Comparison of ENCODE assay signal across 25 cellular contexts in the genomic region with DNA sequence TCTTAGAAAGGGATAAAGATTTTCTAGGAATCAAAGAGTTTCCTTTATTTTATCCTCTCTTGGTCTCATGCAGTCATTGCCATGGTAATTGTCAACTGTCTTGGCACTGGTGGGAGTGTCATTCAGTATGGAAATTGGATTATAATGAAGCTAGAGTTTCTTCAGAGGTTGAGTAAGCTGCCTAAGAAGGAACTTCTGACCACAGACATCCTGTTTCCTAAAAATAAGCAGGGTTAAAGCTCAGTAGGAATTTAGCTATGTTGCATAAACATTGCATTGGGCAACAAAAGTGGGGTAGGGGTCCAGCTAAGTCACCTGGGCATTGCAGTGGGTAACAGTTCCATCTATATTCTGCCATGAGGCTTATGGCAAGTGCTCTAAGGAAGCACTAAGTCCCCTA.
DNase-seq lines count a peak whose midpoint lies in the region; ATAC-seq and TF ChIP-seq lines count a peak whose summit lies in the region.
"Had no signal": no experiment of that assay in that cellular context is flagged by ENCODE, and none has a peak within 500 bp of the region (broad histone marks: within the 10 kb centered on the region; RNA-seq: fewer than 3 reads in every experiment).

No MANE protein-coding gene starts in this region.

- no peak overlapping the region for H3K27ac Mint-ChIP-seq in neural progenitor cell
- H3K27ac Mint-ChIP-seq: activated B cell treated with CpG ODN at 0.5 μM for 24 hours; activated CD4-positive, alpha-beta memory T cell treated with anti-CD3 and anti-CD28 coated beads for 36 hours; CD4-positive, alpha-beta T cell had no signal

- H2AFZ ChIP-seq in neural progenitor cell (replicated peaks) = no peak overlapping the region

- no peaks in the 10 kb centered on the region for H3K9me3 Mint-ChIP-seq in neural progenitor cell
- H3K9me3 Mint-ChIP-seq: activated B cell treated with CpG ODN at 0.5 μM for 24 hours; activated CD4-positive, alpha-beta memory T cell treated with anti-CD3 and anti-CD28 coated beads for 36 hours; CD4-positive, alpha-beta T cell had no signal

- no peaks in the 10 kb centered on the region for H3K36me3 Mint-ChIP-seq in neural progenitor cell
- H3K36me3 Mint-ChIP-seq: activated CD4-positive, alpha-beta memory T cell treated with anti-CD3 and anti-CD28 coated beads for 36 hours had no signal

- peaks cover 18% of the 10 kb centered on the region for H3K4me1 ChIP-seq in BLaER1
- H3K4me1 ChIP-seq in neural progenitor cell = peaks cover 3% of the 10 kb centered on the region
- H3K4me1 ChIP-seq: A549, adrenal gland, uterus had no signal

- H3K36me3 ChIP-seq in BLaER1 (no peaks in the 10 kb centered on the region), neural progenitor cell (no peaks in the 10 kb centered on the region)
- H3K36me3 ChIP-seq: adrenal gland, uterus had no signal

- no peak overlapping the region for H3K4me3 ChIP-seq in BLaER1
- no peak overlapping the region for H3K4me3 ChIP-seq in neural progenitor cell
- H3K4me3 ChIP-seq: A549, adrenal gland, GM12878, lung, uterus had no signal

- H3K9me3 ChIP-seq in BLaER1 (no peaks in the 10 kb centered on the region), neural progenitor cell (ENCODE audit: low read depth) (no peaks in the 10 kb centered on the region)
- H3K9me3 ChIP-seq: A549, adrenal gland, uterus had no signal

- H3K4me3 Mint-ChIP-seq in neural progenitor cell = no peak overlapping the region
- H3K4me3 Mint-ChIP-seq: activated B cell treated with CpG ODN at 0.5 μM for 24 hours; activated CD4-positive, alpha-beta memory T cell treated with anti-CD3 and anti-CD28 coated beads for 36 hours; CD4-positive, alpha-beta T cell had no signal

- H3K4me2 ChIP-seq in BLaER1 (peak overlapping the region; percentile 81), neural progenitor cell (no peak overlapping the region)
- H3K4me2 ChIP-seq: A549, KMS-11 had no signal

- ATAC-seq in GM21528 (IDR thresholded peaks at IDR 0.05; ENCODE audit: low FRiP score, unreplicated experiment) (no peak), HG03342 (IDR thresholded peaks at IDR 0.05; ENCODE audit: unreplicated experiment) (no peak)
- ATAC-seq: A549, GM12878 had no signal

- H3K27me3 ChIP-seq in BLaER1 (no peaks in the 10 kb centered on the region), neural progenitor cell (no peaks in the 10 kb centered on the region)
- H3K27me3 ChIP-seq: adrenal gland, uterus had no signal

- no peaks in the 10 kb centered on the region for H4K20me1 ChIP-seq in BLaER1
- H4K20me1 ChIP-seq in neural progenitor cell (ENCODE audit: low read depth) = no peaks in the 10 kb centered on the region

- DNase-seq in Kasumi-1 (lab: John Stamatoyannopoulos, UW) = peak; percentile 69 to 84
- peak; percentile 46 for DNase-seq in RPMI7951 (ENCODE audit: low read depth)
- DNase-seq in medulla oblongata (ENCODE audit: extremely low spot score) = peak; percentile 23
- no peak for DNase-seq in SHP77 (lab: John Stamatoyannopoulos, UW)
- DNase-seq in neural progenitor cell (ENCODE audit: low spot score) = no peak
- DNase-seq: activated B cell treated with CpG ODN at 0.5 μM for 24 hours; activated CD4-positive, alpha-beta memory T cell treated with anti-CD3 and anti-CD28 coated beads for 36 hours; activated gamma-delta T cell; adrenal gland; CD4-positive, alpha-beta T cell; dermis blood vessel endothelial cell; GDM1; H7; islet precursor cell; NCI-H1105 treated with DMSO at 0.1 percent for 48 hours; NCI-H510A treated with DMSO at 0.1 percent for 48 hours; SHP77 treated with DMSO at 0.1 percent for 48 hours; uterus had no signal

- no peaks in the 10 kb centered on the region for H3F3A ChIP-seq in neural progenitor cell (ENCODE audit: low read depth)

- H3K27ac ChIP-seq in BLaER1 (no peak overlapping the region), neural progenitor cell (no peak overlapping the region)
- H3K27ac ChIP-seq: A549, adrenal gland, KMS-11, uterus had no signal

- no peaks in the 10 kb centered on the region for H3K79me2 ChIP-seq in neural progenitor cell (ENCODE audit: low read depth)

- peaks cover 2% of the 10 kb centered on the region for H3K27me3 Mint-ChIP-seq in neural progenitor cell (ENCODE audit: insufficient read depth, low read depth)

- no peak overlapping the region for H3K9ac ChIP-seq in BLaER1
- H3K9ac ChIP-seq in neural progenitor cell = no peak overlapping the region
- H3K9ac ChIP-seq: KMS-11 had no signal

- H3K4me1 Mint-ChIP-seq in neural progenitor cell = peaks cover 19% of the 10 kb centered on the region

- TF ChIP-seq CTCF in neural progenitor cell (IDR thresholded peaks at IDR 0.05) = no peak

Comparison
In these comparisons a context has a peak if more than half of its experiments do, and no peak if none do; other contexts are left out.
1. DNase-seq: peak in Kasumi-1 (2 of 2), RPMI7951 (single experiment) and medulla oblongata (single experiment); none in SHP77 (0 of 2) and neural progenitor cell (single experiment).